ENCODE assay signal across 1 cellular context in the genomic region with DNA sequence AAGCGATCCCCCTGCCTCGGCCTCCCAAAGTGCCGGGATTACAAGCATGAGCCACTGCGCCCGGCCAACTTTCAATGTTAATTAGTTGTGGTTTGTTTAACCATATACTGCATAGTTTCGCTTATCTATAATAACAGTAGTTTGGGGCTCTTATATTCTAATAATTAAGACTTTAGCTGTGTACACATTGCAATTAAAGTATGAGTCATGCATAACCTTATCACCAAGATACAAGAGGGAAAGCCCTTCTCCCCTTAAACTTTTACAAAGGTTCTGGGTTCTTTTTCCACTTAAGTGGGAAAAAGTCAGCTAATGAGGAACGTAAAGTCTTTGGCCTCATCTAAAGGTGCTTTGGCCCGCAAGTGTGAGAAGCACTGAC.
TF ChIP-seq lines count a peak whose summit lies in the region.

No MANE protein-coding gene starts in this region.

TF ChIP-seq in endothelial cell of umbilical vein, 7 proteins besides CTCF, POLR2A, EP300 and RAD21:
- no peak for TF ChIP-seq EZH2 (IDR thresholded peaks at IDR 0.05; ENCODE audit: borderline replicate concordance, low read depth, low read length, severe bottlenecking)
- peak; percentile 9 for TF ChIP-seq FOS (IDR thresholded peaks at IDR 0.05; ENCODE audit: borderline replicate concordance, insufficient read depth, low read length)
- TF ChIP-seq JUN (IDR thresholded peaks at IDR 0.05; ENCODE audit: borderline replicate concordance, insufficient read depth, insufficient read length, low read depth) = peak; percentile 29
- TF ChIP-seq MYC (IDR thresholded peaks at IDR 0.05; ENCODE audit: low read depth, low read length) = no peak
